In genomic region chr13:73482556-73482955, GRCh38 we compare ENCODE assay signal across 28 cellular contexts.
"Had no signal": no experiment of that assay in that cellular context is flagged by ENCODE, and none has a peak within 500 bp of the region (broad histone marks: within the 10 kb centered on the region; RNA-seq: fewer than 3 reads in every experiment).

No MANE protein-coding gene starts in this region.

- H3K36me3 Mint-ChIP-seq: activated CD4-positive, alpha-beta memory T cell treated with anti-CD3 and anti-CD28 coated beads for 36 hours; activated CD8-positive, alpha-beta memory T cell treated with anti-CD3 and anti-CD28 coated beads, Interleukin-2, amount 10 ng/mL, durations not matched to agents 7 days and 5 days had no signal

- DNase-seq: activated B cell treated with CpG ODN at 0.5 μM for 24 hours; activated CD4-positive, alpha-beta memory T cell treated with anti-CD3 and anti-CD28 coated beads for 36 hours; activated CD4-positive, alpha-beta T cell treated with anti-CD3 and anti-CD28 coated beads, Interleukin-2, amount 10 ng/mL, durations not matched to agents 24 days and 14 days; activated CD8-positive, alpha-beta memory T cell treated with anti-CD3 and anti-CD28 coated beads, Interleukin-2, amount 10 ng/mL, durations not matched to agents 7 days and 5 days; activated CD8-positive, alpha-beta memory T cell treated with anti-CD3 and anti-CD28 coated beads, Interleukin-2, amount 50 U/mL, for 4 hours; activated CD8-positive, alpha-beta T cell treated with anti-CD3 and anti-CD28 coated beads, Interleukin-2, amount 10 ng/mL, durations not matched to agents 7 days and 5 days; activated effector memory CD4-positive, alpha-beta T cell treated with anti-CD3 and anti-CD28 coated beads, Interleukin-2, amount 50 U/mL, for 16 hours; activated naive CD4-positive, alpha-beta T cell treated with anti-CD3 and anti-CD28 coated beads for 36 hours; activated T-cell treated with anti-CD3 and anti-CD28 coated beads, Interleukin-2, amount 50 U/mL, for 1 hour; activated T-cell treated with anti-CD3 and anti-CD28 coated beads, Interleukin-2, amount 50 U/mL, for 48 hours; amniotic stem cell; brain microvascular endothelial cell; dorsolateral prefrontal cortex; effector memory CD4-positive, alpha-beta T cell; endodermal cell; foreskin keratinocyte; T-helper 1 cell; T-helper 17 cell; T1000; WERI-Rb-1 had no signal

- ATAC-seq: activated CD4-positive, CD25-positive, alpha-beta regulatory T cell treated with anti-CD3 and anti-CD28 coated beads, Interleukin-2, amount 50 U/mL, for 24 hours; activated CD8-positive, alpha-beta memory T cell treated with anti-CD3 and anti-CD28 coated beads, Interleukin-2, amount 10 ng/mL, durations not matched to agents 7 days and 5 days; activated CD8-positive, alpha-beta T cell treated with anti-CD3 and anti-CD28 coated beads, Interleukin-2, amount 10 ng/mL, durations not matched to agents 7 days and 5 days; foreskin keratinocyte; gastroesophageal sphincter; T-helper 17 cell had no signal

- H3K4me1 Mint-ChIP-seq: activated B cell treated with CpG ODN at 0.5 μM for 24 hours; activated CD4-positive, alpha-beta T cell treated with anti-CD3 and anti-CD28 coated beads, Interleukin-2, amount 10 ng/mL, durations not matched to agents 24 days and 14 days; activated CD8-positive, alpha-beta memory T cell treated with anti-CD3 and anti-CD28 coated beads, Interleukin-2, amount 10 ng/mL, durations not matched to agents 7 days and 5 days; central memory CD8-positive, alpha-beta T cell; T-helper 17 cell had no signal

- H3K27me3 Mint-ChIP-seq: activated B cell treated with CpG ODN at 0.5 μM for 24 hours; activated CD4-positive, alpha-beta memory T cell treated with anti-CD3 and anti-CD28 coated beads for 36 hours; activated CD4-positive, alpha-beta T cell treated with anti-CD3 and anti-CD28 coated beads, Interleukin-2, amount 10 ng/mL, durations not matched to agents 24 days and 14 days; activated naive CD8-positive, alpha-beta T cell; dendritic cell treated with granulocyte-macrophage colony-stimulating factor and Interleukin-4, amounts not matched to agents 40 ng/mL and 50 ng/mL, for 4 days; T-helper 17 cell had no signal

- H3K9me3 Mint-ChIP-seq: activated B cell treated with CpG ODN at 0.5 μM for 24 hours; activated CD4-positive, alpha-beta memory T cell treated with anti-CD3 and anti-CD28 coated beads for 36 hours; activated CD4-positive, alpha-beta T cell treated with anti-CD3 and anti-CD28 coated beads, Interleukin-2, amount 10 ng/mL, durations not matched to agents 24 days and 14 days; activated naive CD4-positive, alpha-beta T cell treated with anti-CD3 and anti-CD28 coated beads for 36 hours; activated T-helper 1 cell treated with anti-CD3 and anti-CD28 coated beads, Interleukin-12 subunit alpha, Interleukin-12 subunit beta, Interleukin-2, Interleukin-4 antibody, amounts not matched to agents 30 ng/mL and 10 ng/mL and 1 ng/mL, durations not matched to agents 14 hours and 24 hours and 36 hours; activated T-helper 2 cell treated with anti-CD3 and anti-CD28 coated beads, Interferon-gamma antibody, Interleukin-2, Interleukin-4, amounts not matched to agents 10 μg/mL and 5 μg/mL and 100 μg/mL, durations not matched to agents 14 hours and 24 hours and 36 hours; central memory CD8-positive, alpha-beta T cell; endodermal cell; T-helper 2 cell treated with Interferon-gamma antibody and Interleukin-4, amounts not matched to agents 5 μg/mL and 100 μg/mL, for 36 hours had no signal

- H3K27ac Mint-ChIP-seq: activated B cell treated with CpG ODN at 0.5 μM for 24 hours; activated CD4-positive, alpha-beta memory T cell treated with anti-CD3 and anti-CD28 coated beads for 36 hours; activated CD4-positive, alpha-beta T cell treated with anti-CD3 and anti-CD28 coated beads, Interleukin-2, amount 10 ng/mL, durations not matched to agents 24 days and 14 days; activated CD8-positive, alpha-beta memory T cell treated with anti-CD3 and anti-CD28 coated beads, Interleukin-2, amount 10 ng/mL, durations not matched to agents 7 days and 5 days; activated CD8-positive, alpha-beta T cell treated with anti-CD3 and anti-CD28 coated beads, Interleukin-2, amount 10 ng/mL, durations not matched to agents 7 days and 5 days; activated naive CD4-positive, alpha-beta T cell treated with anti-CD3 and anti-CD28 coated beads for 36 hours; activated naive CD8-positive, alpha-beta T cell; activated T-helper 1 cell treated with anti-CD3 and anti-CD28 coated beads, Interleukin-12 subunit alpha, Interleukin-12 subunit beta, Interleukin-2, Interleukin-4 antibody, amounts not matched to agents 30 ng/mL and 10 ng/mL and 1 ng/mL, durations not matched to agents 14 hours and 24 hours and 36 hours; activated T-helper 2 cell treated with anti-CD3 and anti-CD28 coated beads, Interferon-gamma antibody, Interleukin-2, Interleukin-4, amounts not matched to agents 10 μg/mL and 5 μg/mL and 100 μg/mL, durations not matched to agents 14 hours and 24 hours and 36 hours; dendritic cell treated with granulocyte-macrophage colony-stimulating factor and Interleukin-4, amounts not matched to agents 40 ng/mL and 50 ng/mL, for 4 days; endodermal cell; T-helper 17 cell; T-helper 2 cell treated with Interferon-gamma antibody and Interleukin-4, amounts not matched to agents 5 μg/mL and 100 μg/mL, for 36 hours had no signal

- H3K4me3 Mint-ChIP-seq: activated B cell treated with CpG ODN at 0.5 μM for 24 hours; activated CD4-positive, alpha-beta memory T cell treated with anti-CD3 and anti-CD28 coated beads for 36 hours; activated CD4-positive, alpha-beta T cell treated with anti-CD3 and anti-CD28 coated beads, Interleukin-2, amount 10 ng/mL, durations not matched to agents 24 days and 14 days; activated CD8-positive, alpha-beta memory T cell treated with anti-CD3 and anti-CD28 coated beads, Interleukin-2, amount 10 ng/mL, durations not matched to agents 7 days and 5 days; activated CD8-positive, alpha-beta T cell treated with anti-CD3 and anti-CD28 coated beads, Interleukin-2, amount 10 ng/mL, durations not matched to agents 7 days and 5 days; activated naive CD4-positive, alpha-beta T cell treated with anti-CD3 and anti-CD28 coated beads for 36 hours; activated naive CD8-positive, alpha-beta T cell; activated T-helper 1 cell treated with anti-CD3 and anti-CD28 coated beads, Interleukin-12 subunit alpha, Interleukin-12 subunit beta, Interleukin-2, Interleukin-4 antibody, amounts not matched to agents 30 ng/mL and 10 ng/mL and 1 ng/mL, durations not matched to agents 14 hours and 24 hours and 36 hours; central memory CD8-positive, alpha-beta T cell; dendritic cell treated with granulocyte-macrophage colony-stimulating factor and Interleukin-4, amounts not matched to agents 40 ng/mL and 50 ng/mL, for 4 days; endodermal cell; T-helper 17 cell; T-helper 2 cell treated with Interferon-gamma antibody and Interleukin-4, amounts not matched to agents 5 μg/mL and 100 μg/mL, for 36 hours had no signal
